In the genomic region with DNA sequence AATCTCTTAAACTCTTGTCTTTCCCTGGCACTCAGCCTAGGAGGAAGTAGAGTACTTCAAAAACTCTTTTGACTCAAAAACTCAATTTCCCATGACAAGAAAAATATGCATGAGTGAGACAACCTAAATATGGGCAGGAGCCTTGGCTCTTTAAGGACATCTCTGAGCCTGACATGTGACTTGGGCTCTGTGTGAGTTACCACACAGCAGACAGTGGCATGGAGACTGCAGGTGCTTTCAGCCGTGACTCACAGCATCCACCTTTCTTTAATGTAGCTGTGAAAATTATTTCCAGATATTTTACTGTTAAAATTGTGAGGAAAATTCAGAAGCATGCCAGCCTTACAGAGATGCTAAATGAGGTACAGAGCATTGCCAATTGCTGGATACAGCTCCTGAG, we compare ENCODE assay signal across 1 cellular context.
TF ChIP-seq lines count a peak whose summit lies in the region.

No MANE protein-coding gene starts in this region.

TF ChIP-seq in GM23338, 12 proteins besides CTCF, POLR2A, EP300 and RAD21 (continued from another document):
- no peak for TF ChIP-seq ZNF462 (CRISPR knock-in tag; IDR thresholded peaks at IDR 0.05)
